ENCODE assay signal across 9 cellular contexts in genomic region chr3:118882353-118882947, GRCh38.
A peak's percentile ranks its signal among the peaks of the same experiment; 100 is the strongest.
DNase-seq lines count a peak whose midpoint lies in the region; ATAC-seq and TF ChIP-seq lines count a peak whose summit lies in the region.
"Had no signal": no experiment of that assay in that cellular context is flagged by ENCODE, and none has a peak within 500 bp of the region (broad histone marks: within the 10 kb centered on the region; RNA-seq: fewer than 3 reads in every experiment).

No MANE protein-coding gene starts in this region.

- ATAC-seq in HG02623 (IDR thresholded peaks at IDR 0.05; ENCODE audit: unreplicated experiment): peak; percentile 57

- DNase-seq in NCI-H1436 (lab: John Stamatoyannopoulos, UW) (peak; percentile 50), NCI-H1436 treated with DMSO at 0.1 percent for 48 hours (lab: John Stamatoyannopoulos, UW) (no peak), NCI-H2029 (lab: John Stamatoyannopoulos, UW) (peak; percentile 46), cardiac fibroblast (ENCODE audit: low read depth in 2 of 2) (peak; percentile 69 to 76), kidney tubule cell (ENCODE audit: low spot score) (peak; percentile 64)
- peak; percentile 76 for DNase-seq in stimulated activated CD4-positive, alpha-beta T cell treated with anti-CD3 and anti-CD28 coated beads, Interleukin-4, amount 100 ng/mL, for 24 hours

- TF ChIP-seq CTCF in WI38 (IDR thresholded peaks at IDR 0.05; ENCODE audit: low read depth, low read length): peak; percentile 59
- peak; percentile 70 for TF ChIP-seq CTCF in cardiac fibroblast (IDR thresholded peaks at IDR 0.05; ENCODE audit: low read depth, low read length)

- H3K4me3 ChIP-seq in WI38 (ENCODE audit: low read depth, low read length): no peak overlapping the region
- H3K4me3 ChIP-seq in cardiac fibroblast (replicated peaks in 1 of 2; ENCODE audit: low read depth in 2 of 2, low read length in 2 of 2): no peak overlapping the region
- H3K4me3 ChIP-seq: BLaER1 treated with 17β-estradiol and CSF1 and Interleukin-3, amounts not matched to agents 10 nM and 100 nM had no signal
